ENCODE assay signal across 9 cellular contexts in the genomic region with DNA sequence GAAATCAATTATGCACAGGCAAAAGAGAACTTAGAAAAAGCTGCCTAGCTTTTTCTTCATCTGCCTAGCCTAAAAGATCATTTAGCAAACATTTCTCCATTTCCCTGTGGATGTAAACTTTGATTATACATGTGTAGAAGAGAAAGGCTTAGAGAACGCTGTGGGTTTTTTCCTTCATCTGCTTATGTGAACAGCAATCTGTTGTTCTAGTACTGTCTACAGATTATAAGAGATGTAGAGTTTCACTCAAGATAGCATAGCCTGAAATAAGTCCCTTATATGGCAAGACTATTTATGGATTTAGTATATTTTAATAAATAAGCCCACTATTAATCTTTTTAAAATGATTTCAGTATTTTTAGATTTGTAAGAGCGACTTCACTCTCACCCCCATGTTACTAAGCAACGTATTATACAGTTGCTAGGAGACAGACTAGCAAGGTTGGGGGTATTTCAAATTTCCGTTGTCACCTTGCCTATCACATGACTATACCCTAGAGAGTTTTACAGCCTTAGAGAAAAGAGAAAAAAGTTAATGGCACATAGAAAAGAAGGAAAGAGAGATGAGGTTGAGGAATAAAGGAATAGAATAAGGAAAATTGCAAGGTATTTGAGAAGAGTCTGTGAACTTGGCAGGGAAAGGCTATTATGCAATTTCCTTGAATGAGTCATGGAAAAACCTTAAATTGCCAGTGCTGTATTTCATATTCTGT. TPM values are rescaled to one million over a fixed set of nuclear protein-coding genes. Genes with fewer than 3 reads are reported as not detected.
DNase-seq lines count a peak whose midpoint lies in the region; ATAC-seq and TF ChIP-seq lines count a peak whose summit lies in the region.
"Had no signal": no experiment of that assay in that cellular context is flagged by ENCODE, and none has a peak within 500 bp of the region (broad histone marks: within the 10 kb centered on the region; RNA-seq: fewer than 3 reads in every experiment).

No MANE protein-coding gene starts in this region.

- H3K4me3 ChIP-seq in stomach = no peak overlapping the region

- no peak for TF ChIP-seq EP300 in stomach (IDR thresholded peaks at IDR 0.05)

- peak overlapping the region in 4 of 5 donors; percentile 64 to 76 (median 65) for H3K27ac ChIP-seq in stomach
- H3K27ac ChIP-seq: KMS-11 had no signal

- no peak for TF ChIP-seq CTCF in stomach (IDR thresholded peaks at IDR 0.05)

- H3K36me3 ChIP-seq in stomach = no peaks in the 10 kb centered on the region

- 3 to 6% (median 4%) methylated on average over 4 of the region's 4 CpGs for WGBS in stomach, 5 donors

- H3K9me3 ChIP-seq in stomach = no peaks in the 10 kb centered on the region

- no peak for ATAC-seq in GM21390 (IDR thresholded peaks at IDR 0.05; ENCODE audit: unreplicated experiment)

- H3K4me1 ChIP-seq in stomach = peaks cover 11 to 38% (median 20%) of the 10 kb centered on the region in 4 donors

- no peaks in the 10 kb centered on the region for H3K27me3 ChIP-seq in stomach

- TF ChIP-seq POLR2A in stomach (IDR thresholded peaks at IDR 0.05) = no peak

- DNase-seq in DMS153 (lab: John Stamatoyannopoulos, UW) (peak; percentile 84), Kasumi-1 (lab: John Stamatoyannopoulos, UW) (peak; percentile 64 to 66), OCI-M1 (lab: John Stamatoyannopoulos, UW) (peak; percentile 88), cerebellar cortex (ENCODE audit: low spot score) (peak; percentile 89), kidney tubule cell (ENCODE audit: low spot score) (peak; percentile 75), stomach (no peak), islet precursor cell (no peak)

- intact Hi-C loops in stomach (cut with DNase I; ENCODE audit: low total_unique reads) = no loop called here

RNA-seq across cellular contexts. Expression of a gene that starts 12.2 kb away (rescaled TPM):
- 100 to 1,000 TPM in 4 of 5 donors, 10 to 100 TPM in 1; 82.2 to 279 (median 156) TPM for total RNA-seq in stomach
- 100 to 1,000 TPM in 1 of 3 donors, 10 to 100 TPM in 2; 64.5 to 104 (median 89.7) TPM for polyA plus RNA-seq in stomach

Comparison
In these comparisons a context has a peak if more than half of its experiments do, and no peak if none do; other contexts are left out.
1. DNase-seq: peak in DMS153 (single experiment), Kasumi-1 (2 of 2), OCI-M1 (single experiment), cerebellar cortex (single experiment) and kidney tubule cell (single experiment); none in stomach (single experiment) and islet precursor cell (single experiment).